ENCODE assay signal across 8 cellular contexts in genomic region chr1:56709269-56709880, GRCh38.
DNase-seq lines count a peak whose midpoint lies in the region; ATAC-seq, FAIRE-seq and TF ChIP-seq lines count a peak whose summit lies in the region.

No MANE protein-coding gene starts in this region.

- H3K4me1 ChIP-seq in lower lobe of right lung: no peaks in the 10 kb centered on the region

- peak; percentile 14 for TF ChIP-seq CTCF in AG04449 (IDR thresholded peaks at IDR 0.05; ENCODE audit: insufficient read depth, low read length, missing control alignments)
- peak; percentile 55 for TF ChIP-seq CTCF in lower lobe of right lung (IDR thresholded peaks at IDR 0.05)

- no peaks in the 10 kb centered on the region for H3K36me3 ChIP-seq in lower lobe of right lung

- intact Hi-C loops in lower lobe of right lung (cut with DNase I): no loop called here

- no peaks in the 10 kb centered on the region for H3K9me3 ChIP-seq in lower lobe of right lung

- POLR2A ChIA-PET in AG04449 (lab: Yijun Ruan, JAX): no interaction called here

- H3K4me3 ChIP-seq in AG04449 (ENCODE audit: low read depth, low read length): no peak overlapping the region
- no peak overlapping the region for H3K4me3 ChIP-seq in lower lobe of right lung

- no peak for TF ChIP-seq POLR2A in GM12892 (IDR thresholded peaks at IDR 0.05; ENCODE audit: low read depth, low read length)

- DNase-seq in AG04449 (ENCODE audit: low read depth, low spot score) (peak; percentile 10), GM12892 (ENCODE audit: insufficient read length) (no peak), NOMO-1 treated with DMSO at 0.1 percent for 48 hours (lab: John Stamatoyannopoulos, UW; ENCODE audit: unreplicated experiment) (peak; percentile 16), lower lobe of right lung (no peak), GOT3 (lab: John Stamatoyannopoulos, UW) (no peak)

- peak; percentile 79 for ATAC-seq in HG03565 (IDR thresholded peaks at IDR 0.05; ENCODE audit: unreplicated experiment)
- peak in 1 of 2 donors; percentile 69 for ATAC-seq in lower lobe of right lung
- no peak for ATAC-seq in HG02840 (IDR thresholded peaks at IDR 0.05; ENCODE audit: low FRiP score, unreplicated experiment)

- CTCF ChIA-PET in AG04449 (lab: Yijun Ruan, JAX): interaction anchor here (0.7 to 4.2 kb wide), 33 partner anchors 9 to 1429 kb away, joined by 3 to 37 read pairs (median 4); partner anchors contain the start of genes FYB2, PLPP3 and PRKAA2

- H3K27me3 ChIP-seq in lower lobe of right lung (ENCODE audit: low read depth): no peaks in the 10 kb centered on the region

- peak; percentile 61 for FAIRE-seq in GM12892 (lab: Jason Lieb, UNC)
- FAIRE-seq in colon (lab: Jason Lieb, UNC): peak; percentile 36

- H3K27ac ChIP-seq in lower lobe of right lung: no peak overlapping the region

Comparison
In these comparisons a context has a peak if more than half of its experiments do, and no peak if none do; other contexts are left out.
1. DNase-seq: peak in AG04449 (single experiment) and NOMO-1 treated with DMSO at 0.1 percent for 48 hours (single experiment); none in GM12892 (single experiment), lower lobe of right lung (single experiment) and GOT3 (single experiment).